ENCODE assay signal across 14 cellular contexts in the genomic region with DNA sequence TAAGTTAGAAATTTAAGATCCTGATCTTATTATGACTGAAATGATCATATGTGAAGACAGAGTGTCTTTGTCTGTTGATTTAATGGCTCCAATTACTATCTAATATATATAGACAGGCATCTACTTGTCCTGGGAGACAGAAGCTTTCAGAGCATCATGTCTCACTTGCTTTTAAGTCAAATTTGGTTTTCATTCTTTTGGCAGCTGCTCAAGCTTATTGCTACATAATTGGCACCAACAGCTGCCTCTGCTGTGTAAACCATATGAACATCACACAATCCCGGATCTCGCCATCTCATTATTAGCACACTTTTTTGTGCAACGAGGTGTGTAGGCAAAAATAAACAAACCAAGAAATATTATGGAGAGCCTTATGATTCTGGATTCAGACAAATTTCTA.
A peak's percentile ranks its signal among the peaks of the same experiment; 100 is the strongest.
DNase-seq lines count a peak whose midpoint lies in the region; ATAC-seq, FAIRE-seq and TF ChIP-seq lines count a peak whose summit lies in the region.
"Had no signal": no experiment of that assay in that cellular context is flagged by ENCODE, and none has a peak within 500 bp of the region (broad histone marks: within the 10 kb centered on the region; RNA-seq: fewer than 3 reads in every experiment).

No MANE protein-coding gene starts in this region.

- no peaks in the 10 kb centered on the region for H3K79me2 ChIP-seq in SK-N-SH (ENCODE audit: insufficient read depth)

- TF ChIP-seq CTCF in SK-N-SH (IDR thresholded peaks at IDR 0.05) (no peak), bronchial epithelial cell (IDR thresholded peaks at IDR 0.05; ENCODE audit: insufficient read depth, low read length, severe bottlenecking) (no peak), suprapubic skin (IDR thresholded peaks at IDR 0.05) (no peak)

- H3K36me3 ChIP-seq in SK-N-SH (replicated peaks in 1 of 2; ENCODE audit: control insufficient read depth in 1 of 2, insufficient read depth in 2 of 2, low read length in 1 of 2) = no peaks in the 10 kb centered on the region
- no peaks in the 10 kb centered on the region for H3K36me3 ChIP-seq in bronchial epithelial cell (ENCODE audit: control insufficient read depth, insufficient read depth, low read length)
- H3K36me3 ChIP-seq in suprapubic skin = no peaks in the 10 kb centered on the region
- H3K36me3 ChIP-seq: neutrophil, SJSA1 had no signal

- H3K9me2 ChIP-seq in SK-N-SH = no peaks in the 10 kb centered on the region

- DNase-seq in SK-N-SH = peak; percentile 3
- DNase-seq in NCI-H2196 treated with DMSO at 0.1 percent for 48 hours (lab: John Stamatoyannopoulos, UW; ENCODE audit: unreplicated experiment) = peak; percentile 39
- DNase-seq in bronchial epithelial cell (ENCODE audit: low read depth) = peak; percentile 35
- DNase-seq in NOMO-1 treated with dmso at 0.1 percent for 144 hours (lab: John Stamatoyannopoulos, UW; ENCODE audit: unreplicated experiment) = no peak
- no peak for DNase-seq in suprapubic skin (ENCODE audit: low spot score in 2 of 2)
- DNase-seq in activated CD4-positive, alpha-beta T cell treated with anti-CD3 and anti-CD28 coated beads, Interleukin-2, amount 50 U/mL, for 48 hours = no peak
- DNase-seq: 8988T, H9, NCI-H226 had no signal

- ATAC-seq in SK-N-SH treated with all-trans-retinoic acid at 6 μM for 48 hours (no peak), HG02870 (IDR thresholded peaks at IDR 0.05; ENCODE audit: unreplicated experiment) (no peak)
- ATAC-seq: WTC11 had no signal

- TF ChIP-seq POLR2A in suprapubic skin (IDR thresholded peaks at IDR 0.05) = no peak

- no peak overlapping the region for H3K4me2 ChIP-seq in SK-N-SH

- H4K20me1 ChIP-seq in SK-N-SH (ENCODE audit: insufficient read depth) = no peaks in the 10 kb centered on the region

- POLR2A ChIA-PET in SK-N-SH (lab: Yijun Ruan, JAX) = no interaction called here

- H3K4me3 ChIP-seq in SK-N-SH (ENCODE audit: low read depth in 2 of 2, low read length in 1 of 2) (no peak overlapping the region), bronchial epithelial cell (ENCODE audit: low read depth, low read length) (no peak overlapping the region), suprapubic skin (no peak overlapping the region)
- H3K4me3 ChIP-seq: SJSA1 had no signal

- FAIRE-seq in bronchial epithelial cell (lab: Jason Lieb, UNC) = no peak

- WGBS in SK-N-SH (ENCODE audit: low lambda C conversion rate) = 60% methylated on average over 3 of the region's 3 CpGs
- WGBS in suprapubic skin = 32% methylated on average over 3 of the region's 3 CpGs

- no peak overlapping the region for H2AFZ ChIP-seq in SK-N-SH (ENCODE audit: low read depth)

- H3K27ac ChIP-seq in SK-N-SH (ENCODE audit: low read depth in 2 of 2, low read length in 1 of 2) = peak overlapping the region in 1 of 2 experiments; percentile 94; a peak in 2 of 4 replicates
- H3K27ac ChIP-seq in suprapubic skin = no peak overlapping the region
- H3K27ac ChIP-seq: neutrophil, SJSA1 had no signal

- peak in 1 of 2 experiments; percentile 41; a peak in 1 of 4 replicates for TF ChIP-seq EP300 in SK-N-SH (IDR thresholded peaks at IDR 0.05; ENCODE audit: borderline replicate concordance in 1 of 2, low read depth in 1 of 2, low read length in 1 of 2)
- TF ChIP-seq EP300 in suprapubic skin (IDR thresholded peaks at IDR 0.05) = no peak

- CTCF ChIA-PET in SK-N-SH (lab: Yijun Ruan, JAX) = no interaction called here

- H3K9ac ChIP-seq in SK-N-SH = no peak overlapping the region

- TF ChIP-seq RAD21 in SK-N-SH (IDR thresholded peaks at IDR 0.05; ENCODE audit: low read length) = no peak

- no peaks in the 10 kb centered on the region for H3K9me3 ChIP-seq in SK-N-SH
- H3K9me3 ChIP-seq in suprapubic skin = no peaks in the 10 kb centered on the region
- H3K9me3 ChIP-seq: neutrophil, SJSA1 had no signal

- H3K4me1 ChIP-seq in SK-N-SH (ENCODE audit: control insufficient read depth in 1 of 2, insufficient read depth in 2 of 2, low read depth in 1 of 2, low read length in 1 of 2) = peaks cover 6 to 15% of the 10 kb centered on the region in 2 experiments
- no peaks in the 10 kb centered on the region for H3K4me1 ChIP-seq in suprapubic skin

- no peaks in the 10 kb centered on the region for H3F3A ChIP-seq in SK-N-SH (replicated peaks; ENCODE audit: insufficient read depth)

- H3K27me3 ChIP-seq in SK-N-SH (ENCODE audit: insufficient read depth) (no peaks in the 10 kb centered on the region), bronchial epithelial cell (ENCODE audit: control insufficient read depth, insufficient read depth, low read length) (no peaks in the 10 kb centered on the region), suprapubic skin (no peaks in the 10 kb centered on the region)
- H3K27me3 ChIP-seq: neutrophil, SJSA1 had no signal

TF ChIP-seq in SK-N-SH, 30 proteins besides CTCF, POLR2A, EP300 and RAD21:
- TF ChIP-seq RCOR1 (IDR thresholded peaks at IDR 0.05; ENCODE audit: low read length) (peak; percentile 48; the same call in 1 of the 2 replicates), NRF1 (IDR thresholded peaks at IDR 0.05; ENCODE audit: low read depth, low read length) (no peak), GATA2 (CRISPR knock-in tag; IDR thresholded peaks at IDR 0.05) (0 out of 2 replicates have a peak, but pooled peaks have one; percentile 26), FOXJ3 (CRISPR knock-in tag; IDR thresholded peaks at IDR 0.05) (no peak), MXI1 (IDR thresholded peaks at IDR 0.05; ENCODE audit: low read depth, low read length) (no peak)
- TF ChIP-seq, protein P1, sequence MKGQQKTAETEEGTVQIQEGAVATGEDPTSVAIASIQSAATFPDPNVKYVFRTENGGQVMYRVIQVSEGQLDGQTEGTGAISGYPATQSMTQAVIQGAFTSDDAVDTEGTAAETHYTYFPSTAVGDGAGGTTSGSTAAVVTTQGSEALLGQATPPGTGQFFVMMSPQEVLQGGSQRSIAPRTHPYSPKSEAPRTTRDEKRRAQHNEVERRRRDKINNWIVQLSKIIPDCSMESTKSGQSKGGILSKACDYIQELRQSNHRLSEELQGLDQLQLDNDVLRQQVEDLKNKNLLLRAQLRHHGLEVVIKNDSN (IDR thresholded peaks at IDR 0.05; ENCODE audit: borderline replicate concordance, low read depth) = no peak
- TF ChIP-seq, protein P2, sequence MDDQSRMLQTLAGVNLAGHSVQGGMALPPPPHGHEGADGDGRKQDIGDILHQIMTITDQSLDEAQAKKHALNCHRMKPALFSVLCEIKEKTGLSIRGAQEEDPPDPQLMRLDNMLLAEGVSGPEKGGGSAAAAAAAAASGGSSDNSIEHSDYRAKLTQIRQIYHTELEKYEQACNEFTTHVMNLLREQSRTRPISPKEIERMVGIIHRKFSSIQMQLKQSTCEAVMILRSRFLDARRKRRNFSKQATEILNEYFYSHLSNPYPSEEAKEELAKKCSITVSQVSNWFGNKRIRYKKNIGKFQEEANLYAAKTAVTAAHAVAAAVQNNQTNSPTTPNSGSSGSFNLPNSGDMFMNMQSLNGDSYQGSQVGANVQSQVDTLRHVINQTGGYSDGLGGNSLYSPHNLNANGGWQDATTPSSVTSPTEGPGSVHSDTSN (IDR thresholded peaks at IDR 0.05) = no peak

TF ChIP-seq in SK-N-SH treated with all-trans-retinoic acid at 6 μM for 48 hours, 23 proteins besides CTCF, POLR2A, EP300 and RAD21:
- TF ChIP-seq, protein P3, sequence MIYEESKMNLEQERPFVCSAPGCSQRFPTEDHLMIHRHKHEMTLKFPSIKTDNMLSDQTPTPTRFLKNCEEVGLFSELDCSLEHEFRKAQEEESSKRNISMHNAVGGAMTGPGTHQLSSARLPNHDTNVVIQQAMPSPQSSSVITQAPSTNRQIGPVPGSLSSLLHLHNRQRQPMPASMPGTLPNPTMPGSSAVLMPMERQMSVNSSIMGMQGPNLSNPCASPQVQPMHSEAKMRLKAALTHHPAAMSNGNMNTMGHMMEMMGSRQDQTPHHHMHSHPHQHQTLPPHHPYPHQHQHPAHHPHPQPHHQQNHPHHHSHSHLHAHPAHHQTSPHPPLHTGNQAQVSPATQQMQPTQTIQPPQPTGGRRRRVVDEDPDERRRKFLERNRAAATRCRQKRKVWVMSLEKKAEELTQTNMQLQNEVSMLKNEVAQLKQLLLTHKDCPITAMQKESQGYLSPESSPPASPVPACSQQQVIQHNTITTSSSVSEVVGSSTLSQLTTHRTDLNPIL (CRISPR knock-in tag; IDR thresholded peaks at IDR 0.05; ENCODE audit: low read depth) = no peak
- TF ChIP-seq ISL1 (CRISPR knock-in tag; IDR thresholded peaks at IDR 0.05) (no peak), SNAI2 (CRISPR knock-in tag; IDR thresholded peaks at IDR 0.05) (no peak), OSR1 (CRISPR knock-in tag; IDR thresholded peaks at IDR 0.05) (no peak), ZNF8 (CRISPR knock-in tag; IDR thresholded peaks at IDR 0.05) (no peak), TCF4 (CRISPR knock-in tag; IDR thresholded peaks at IDR 0.05; ENCODE audit: borderline replicate concordance) (no peak), ZC3H10 (CRISPR knock-in tag; IDR thresholded peaks at IDR 0.05) (no peak)
- TF ChIP-seq, protein P4, sequence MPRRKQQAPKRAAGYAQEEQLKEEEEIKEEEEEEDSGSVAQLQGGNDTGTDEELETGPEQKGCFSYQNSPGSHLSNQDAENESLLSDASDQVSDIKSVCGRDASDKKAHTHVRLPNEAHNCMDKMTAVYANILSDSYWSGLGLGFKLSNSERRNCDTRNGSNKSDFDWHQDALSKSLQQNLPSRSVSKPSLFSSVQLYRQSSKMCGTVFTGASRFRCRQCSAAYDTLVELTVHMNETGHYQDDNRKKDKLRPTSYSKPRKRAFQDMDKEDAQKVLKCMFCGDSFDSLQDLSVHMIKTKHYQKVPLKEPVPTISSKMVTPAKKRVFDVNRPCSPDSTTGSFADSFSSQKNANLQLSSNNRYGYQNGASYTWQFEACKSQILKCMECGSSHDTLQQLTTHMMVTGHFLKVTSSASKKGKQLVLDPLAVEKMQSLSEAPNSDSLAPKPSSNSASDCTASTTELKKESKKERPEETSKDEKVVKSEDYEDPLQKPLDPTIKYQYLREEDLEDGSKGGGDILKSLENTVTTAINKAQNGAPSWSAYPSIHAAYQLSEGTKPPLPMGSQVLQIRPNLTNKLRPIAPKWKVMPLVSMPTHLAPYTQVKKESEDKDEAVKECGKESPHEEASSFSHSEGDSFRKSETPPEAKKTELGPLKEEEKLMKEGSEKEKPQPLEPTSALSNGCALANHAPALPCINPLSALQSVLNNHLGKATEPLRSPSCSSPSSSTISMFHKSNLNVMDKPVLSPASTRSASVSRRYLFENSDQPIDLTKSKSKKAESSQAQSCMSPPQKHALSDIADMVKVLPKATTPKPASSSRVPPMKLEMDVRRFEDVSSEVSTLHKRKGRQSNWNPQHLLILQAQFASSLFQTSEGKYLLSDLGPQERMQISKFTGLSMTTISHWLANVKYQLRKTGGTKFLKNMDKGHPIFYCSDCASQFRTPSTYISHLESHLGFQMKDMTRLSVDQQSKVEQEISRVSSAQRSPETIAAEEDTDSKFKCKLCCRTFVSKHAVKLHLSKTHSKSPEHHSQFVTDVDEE (CRISPR knock-in tag; IDR thresholded peaks at IDR 0.05) = no peak

Comparison
In these comparisons a context has a peak if more than half of its experiments do, and no peak if none do; other contexts are left out.
1. DNase-seq: peak in SK-N-SH (single experiment), NCI-H2196 treated with DMSO at 0.1 percent for 48 hours (single experiment) and bronchial epithelial cell (single experiment); none in NOMO-1 treated with dmso at 0.1 percent for 144 hours (single experiment), suprapubic skin (0 of 2) and activated CD4-positive, alpha-beta T cell treated with anti-CD3 and anti-CD28 coated beads, Interleukin-2, amount 50 U/mL, for 48 hours (0 of 2).